In genomic region chr21:18252686-18253085, GRCh38 we compare ENCODE assay signal across 16 cellular contexts. TPM values are rescaled to one million over a fixed set of nuclear protein-coding genes. Genes with fewer than 3 reads are reported as not detected.
"Had no signal": no experiment of that assay in that cellular context is flagged by ENCODE, and none has a peak within 500 bp of the region (broad histone marks: within the 10 kb centered on the region; RNA-seq: fewer than 3 reads in every experiment).

No MANE protein-coding gene starts in this region.

- H3K9me3 Mint-ChIP-seq: activated naive CD4-positive, alpha-beta T cell treated with anti-CD3 and anti-CD28 coated beads, Interleukin-2, amount 10 ng/mL, durations not matched to agents 7 days and 5 days; activated T-helper 17 cell treated with anti-CD3 and anti-CD28 coated beads, Interleukin-2, amount 50 U/mL, for 72 hours; neural crest cell had no signal

- H3K36me3 Mint-ChIP-seq: activated naive CD4-positive, alpha-beta T cell treated with anti-CD3 and anti-CD28 coated beads, Interleukin-2, amount 10 ng/mL, durations not matched to agents 7 days and 5 days had no signal

- H3K4me1 ChIP-seq: gastroesophageal sphincter, psoas muscle, transverse colon, vagina had no signal

- H3K4me3 ChIP-seq: gastroesophageal sphincter, psoas muscle, transverse colon, vagina had no signal

- ATAC-seq: activated CD4-positive, CD25-positive, alpha-beta regulatory T cell treated with anti-CD3 and anti-CD28 coated beads, Interleukin-2, amount 50 U/mL, for 24 hours; activated T-helper 17 cell treated with anti-CD3 and anti-CD28 coated beads, Interleukin-2, amount 50 U/mL, for 72 hours; gastroesophageal sphincter; psoas muscle had no signal

- DNase-seq: activated CD4-positive, alpha-beta T cell treated with anti-CD3 and anti-CD28 coated beads, Interleukin-2, amount 50 U/mL, for 4 hours; activated naive CD4-positive, alpha-beta T cell treated with anti-CD3 and anti-CD28 coated beads, Interleukin-2, amount 10 ng/mL, durations not matched to agents 7 days and 5 days; activated T-cell treated with anti-CD3 and anti-CD28 coated beads for 4 hours; caudate nucleus; islet precursor cell; psoas muscle; stimulated activated CD4-positive, alpha-beta T cell treated with anti-CD3 and anti-CD28 coated beads, Interleukin-15, amount 100 ng/mL, for 24 hours; stimulated activated CD4-positive, alpha-beta T cell treated with anti-CD3 and anti-CD28 coated beads, Interleukin-4, amount 100 ng/mL, for 1 hour; stimulated activated naive CD4-positive, alpha-beta T cell treated with Interleukin-2 at 50 U/mL for 16 hours; transverse colon had no signal

- H3K27me3 ChIP-seq: gastroesophageal sphincter, transverse colon, vagina had no signal

- H3K27ac ChIP-seq: gastroesophageal sphincter, psoas muscle, transverse colon, vagina had no signal

- H3K27me3 Mint-ChIP-seq: activated naive CD4-positive, alpha-beta T cell treated with anti-CD3 and anti-CD28 coated beads, Interleukin-2, amount 10 ng/mL, durations not matched to agents 7 days and 5 days; activated T-helper 17 cell treated with anti-CD3 and anti-CD28 coated beads, Interleukin-2, amount 50 U/mL, for 72 hours had no signal

- H3K27ac Mint-ChIP-seq: activated naive CD4-positive, alpha-beta T cell treated with anti-CD3 and anti-CD28 coated beads, Interleukin-2, amount 10 ng/mL, durations not matched to agents 7 days and 5 days; activated T-helper 17 cell treated with anti-CD3 and anti-CD28 coated beads, Interleukin-2, amount 50 U/mL, for 72 hours had no signal

- H3K4me1 Mint-ChIP-seq: activated naive CD4-positive, alpha-beta T cell treated with anti-CD3 and anti-CD28 coated beads, Interleukin-2, amount 10 ng/mL, durations not matched to agents 7 days and 5 days; activated T-helper 17 cell treated with anti-CD3 and anti-CD28 coated beads, Interleukin-2, amount 50 U/mL, for 72 hours; neural crest cell had no signal

- H3K36me3 ChIP-seq: gastroesophageal sphincter, transverse colon, vagina had no signal

- H3K9me3 ChIP-seq: gastroesophageal sphincter, psoas muscle, transverse colon, vagina had no signal

- H3K4me3 Mint-ChIP-seq: activated naive CD4-positive, alpha-beta T cell treated with anti-CD3 and anti-CD28 coated beads, Interleukin-2, amount 10 ng/mL, durations not matched to agents 7 days and 5 days; activated T-helper 17 cell treated with anti-CD3 and anti-CD28 coated beads, Interleukin-2, amount 50 U/mL, for 72 hours; neural crest cell had no signal

RNA-seq across cellular contexts. Expression of gene CHODL, which starts 8.1 kb away (rescaled TPM):
- total RNA-seq: liver had no signal
